Comparison of ENCODE assay signal across 8 cellular contexts in genomic region chr15:66673410-66674322, GRCh38. TPM values are rescaled to one million over a fixed set of nuclear protein-coding genes. Genes with fewer than 3 reads are reported as not detected.
DNase-seq lines count a peak whose midpoint lies in the region.

No MANE protein-coding gene starts in this region.

- no peak overlapping the region for H3K4me3 Mint-ChIP-seq in activated CD4-positive, alpha-beta T cell treated with anti-CD3 and anti-CD28 coated beads, Interleukin-2, amount 10 ng/mL, durations not matched to agents 24 days and 14 days

- H3K27me3 Mint-ChIP-seq in activated CD4-positive, alpha-beta T cell treated with anti-CD3 and anti-CD28 coated beads, Interleukin-2, amount 10 ng/mL, durations not matched to agents 24 days and 14 days, result no peaks in the 10 kb centered on the region

- H3K27me3 ChIP-seq in HAP-1 (ENCODE audit: low read depth), result no peaks in the 10 kb centered on the region

- H3K36me3 Mint-ChIP-seq in activated CD4-positive, alpha-beta T cell treated with anti-CD3 and anti-CD28 coated beads, Interleukin-2, amount 10 ng/mL, durations not matched to agents 24 days and 14 days (ENCODE audit: low read depth), result no peaks in the 10 kb centered on the region

- no peaks in the 10 kb centered on the region; the same call in 1 of the 2 replicates for H3K4me1 ChIP-seq in HAP-1

- H3K9me3 ChIP-seq in HAP-1, result no peaks in the 10 kb centered on the region

- H3K4me1 Mint-ChIP-seq in activated CD4-positive, alpha-beta T cell treated with anti-CD3 and anti-CD28 coated beads, Interleukin-2, amount 10 ng/mL, durations not matched to agents 24 days and 14 days, result peaks cover 11% of the 10 kb centered on the region

- in situ Hi-C loops in HAP-1 (cut with MboI; ENCODE audit: low sequenced_read_pairs), result no loop called here

- H3K36me3 ChIP-seq in HAP-1 (replicated peaks), result no peaks in the 10 kb centered on the region

- no peaks in the 10 kb centered on the region for H3K9me3 Mint-ChIP-seq in activated CD4-positive, alpha-beta T cell treated with anti-CD3 and anti-CD28 coated beads, Interleukin-2, amount 10 ng/mL, durations not matched to agents 24 days and 14 days

- H3K27ac Mint-ChIP-seq in activated CD4-positive, alpha-beta T cell treated with anti-CD3 and anti-CD28 coated beads, Interleukin-2, amount 10 ng/mL, durations not matched to agents 24 days and 14 days, result peak overlapping the region; percentile 29

- intact Hi-C loops in activated CD4-positive, alpha-beta T cell treated with anti-CD3 and anti-CD28 coated beads, Interleukin-2, amount 10 ng/mL, durations not matched to agents 24 days and 14 days (cut with micrococcal nuclease), result no loop called here

- DNase-seq in A172 (ENCODE audit: low spot score) (peak; percentile 28), HAP-1 (ENCODE audit: low spot score in 2 of 2) (peak; percentile 54 to 90), iris pigment epithelial cell (ENCODE audit: low read depth) (peak; percentile 37), globus pallidus (ENCODE audit: low spot score) (no peak), HuH-7 (ENCODE audit: low spot score) (no peak), hypothalamus (lab: John Stamatoyannopoulos, UW) (no peak), HCEC 1CT (no peak)
- peak; percentile 76 for DNase-seq in activated CD4-positive, alpha-beta T cell treated with anti-CD3 and anti-CD28 coated beads, Interleukin-2, amount 10 ng/mL, durations not matched to agents 24 days and 14 days

- no peak overlapping the region for H3K4me3 ChIP-seq in HAP-1

RNA-seq across cellular contexts. Expression of gene SMAD6, which starts 28.4 kb away (rescaled TPM):
- total RNA-seq in A172 (2014; rRNA removed; shearing (Covaris generic)), result 20.8 and 37.9 TPM in 2 replicates
- 0.19 and 0.40 TPM in 2 replicates for total RNA-seq in activated CD4-positive, alpha-beta T cell treated with anti-CD3 and anti-CD28 coated beads, Interleukin-2, amount 10 ng/mL, durations not matched to agents 24 days and 14 days

Comparison
In these comparisons a context has a peak if more than half of its experiments do, and no peak if none do; other contexts are left out.
1. DNase-seq: peak in A172 (single experiment), HAP-1 (2 of 2), activated CD4-positive, alpha-beta T cell treated with anti-CD3 and anti-CD28 coated beads, Interleukin-2, amount 10 ng/mL, durations not matched to agents 24 days and 14 days (single experiment) and iris pigment epithelial cell (single experiment); none in globus pallidus (single experiment), HuH-7 (single experiment), hypothalamus (0 of 51) and HCEC 1CT (single experiment).
2. RNA of gene SMAD6, which starts 28.4 kb away (total RNA-seq): 20.8 to 37.9 TPM in A172; 0.19 to 0.40 TPM in activated CD4-positive, alpha-beta T cell treated with anti-CD3 and anti-CD28 coated beads, Interleukin-2, amount 10 ng/mL, durations not matched to agents 24 days and 14 days; every median in the first group is over 10 times any median in the second.